In the genomic region with DNA sequence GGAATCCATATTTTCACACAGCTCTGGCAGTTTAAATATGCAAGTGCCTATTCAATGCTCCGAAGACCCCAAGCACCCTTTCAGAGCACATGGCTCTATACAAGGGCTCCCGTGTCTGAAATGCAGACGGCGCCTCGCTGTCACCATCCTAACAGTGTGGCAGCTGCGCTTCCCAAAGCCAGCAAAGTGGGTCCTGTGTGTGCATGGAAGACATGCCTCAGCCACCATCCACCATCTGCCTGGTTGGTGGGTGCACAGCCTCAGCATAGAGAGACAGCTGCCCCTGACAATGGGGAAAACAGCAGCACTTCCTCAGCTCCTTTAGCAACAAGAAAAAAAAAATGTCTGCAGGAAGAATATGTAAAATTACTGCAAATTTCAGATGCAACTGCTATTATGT, we compare ENCODE assay signal across 28 cellular contexts.
"Had no signal": no experiment of that assay in that cellular context is flagged by ENCODE, and none has a peak within 500 bp of the region (broad histone marks: within the 10 kb centered on the region; RNA-seq: fewer than 3 reads in every experiment).

No MANE protein-coding gene starts in this region.

- H3K4me2 ChIP-seq: hepatocyte, neural progenitor cell had no signal

- H3K4me1 ChIP-seq: foreskin keratinocyte, left lung, psoas muscle had no signal

- H3K4me3 ChIP-seq: hepatocyte, left lung, lung, neural progenitor cell, psoas muscle, thyroid gland had no signal

- H2AFZ ChIP-seq: hepatocyte, neural progenitor cell had no signal

- H3K4me3 Mint-ChIP-seq: activated CD4-positive, alpha-beta T cell treated with anti-CD3 and anti-CD28 coated beads for 36 hours; activated T-cell treated with anti-CD3 and anti-CD28 coated beads, Interleukin-2, amount 50 U/mL, for 24 hours; activated T-helper 17 cell treated with anti-CD3 and anti-CD28 coated beads, Interleukin-2, amount 50 U/mL, for 72 hours; immature natural killer cell; naive thymus-derived CD8-positive, alpha-beta T cell; neural progenitor cell; T-helper 2 cell treated with Interferon-gamma antibody and Interleukin-4, amounts not matched to agents 5 μg/mL and 100 μg/mL, for 36 hours had no signal

- DNase-seq: activated CD4-positive, alpha-beta T cell treated with anti-CD3 and anti-CD28 coated beads for 36 hours; activated CD4-positive, alpha-beta T cell treated with anti-CD3 and anti-CD28 coated beads, Interleukin-2, amount 50 U/mL, for 4 hours; activated CD8-positive, alpha-beta memory T cell treated with anti-CD3 and anti-CD28 coated beads for 24 hours; activated CD8-positive, alpha-beta memory T cell treated with anti-CD3 and anti-CD28 coated beads, Interleukin-2, amount 50 U/mL, for 4 hours; activated T-cell treated with anti-CD3 and anti-CD28 coated beads, Interleukin-2, amount 50 U/mL, for 24 hours; aorta; brain microvascular endothelial cell; caudate nucleus; dermis blood vessel endothelial cell; effector CD8-positive, alpha-beta T cell; foreskin keratinocyte; immature natural killer cell; kidney glomerular epithelial cell; naive thymus-derived CD8-positive, alpha-beta T cell; psoas muscle; right cardiac atrium; stimulated activated CD4-positive, alpha-beta T cell treated with anti-CD3 and anti-CD28 coated beads, Interleukin-12 subunit alpha, Interleukin-12 subunit beta, amount 100 ng/mL, for 4 hours; stimulated activated CD4-positive, alpha-beta T cell treated with anti-CD3 and anti-CD28 coated beads, Interleukin-4, amount 100 ng/mL, for 4 hours; stimulated activated naive CD8-positive, alpha-beta T cell treated with anti-CD3 and anti-CD28 coated beads, Interleukin-15, Interleukin-2, amounts not matched to agents 100 U/mL and 50 U/mL, for 24 hours; substantia nigra; thyroid gland had no signal

- H3K27me3 ChIP-seq: brain microvascular endothelial cell, hepatocyte, neural progenitor cell, thyroid gland had no signal

- ATAC-seq: activated CD4-positive, alpha-beta T cell treated with anti-CD3 and anti-CD28 coated beads for 36 hours; activated naive CD4-positive, alpha-beta T cell treated with anti-CD3 and anti-CD28 coated beads, Interleukin-2, amount 50 U/mL, for 72 hours; activated T-helper 17 cell treated with anti-CD3 and anti-CD28 coated beads, Interleukin-2, amount 50 U/mL, for 72 hours; foreskin keratinocyte; left lung; naive thymus-derived CD8-positive, alpha-beta T cell; psoas muscle; right cardiac atrium; stimulated activated naive CD8-positive, alpha-beta T cell treated with anti-CD3 and anti-CD28 coated beads, Interleukin-15, Interleukin-2, amounts not matched to agents 100 U/mL and 50 U/mL, for 24 hours had no signal

- H3K4me1 Mint-ChIP-seq: activated CD4-positive, alpha-beta T cell treated with anti-CD3 and anti-CD28 coated beads for 36 hours; activated T-helper 17 cell treated with anti-CD3 and anti-CD28 coated beads, Interleukin-2, amount 50 U/mL, for 72 hours; immature natural killer cell; naive thymus-derived CD8-positive, alpha-beta T cell had no signal

- H3K9me3 ChIP-seq: left lung, psoas muscle, thyroid gland had no signal

- H3K27ac ChIP-seq: brain microvascular endothelial cell, foreskin keratinocyte, hepatocyte, left lung, neural progenitor cell, psoas muscle, thyroid gland had no signal

- H3K9ac ChIP-seq: neural progenitor cell had no signal

- H3K36me3 Mint-ChIP-seq: activated naive CD4-positive, alpha-beta T cell treated with anti-CD3 and anti-CD28 coated beads, Interleukin-2, amount 50 U/mL, for 72 hours; immature natural killer cell; naive thymus-derived CD8-positive, alpha-beta T cell; neural progenitor cell had no signal

- H3K36me3 ChIP-seq: brain microvascular endothelial cell, left lung, neural progenitor cell, thyroid gland had no signal

- H3K9me3 Mint-ChIP-seq: activated naive CD4-positive, alpha-beta T cell treated with anti-CD3 and anti-CD28 coated beads, Interleukin-2, amount 50 U/mL, for 72 hours; activated T-cell treated with anti-CD3 and anti-CD28 coated beads, Interleukin-2, amount 50 U/mL, for 24 hours; activated T-helper 17 cell treated with anti-CD3 and anti-CD28 coated beads, Interleukin-2, amount 50 U/mL, for 72 hours; immature natural killer cell; naive thymus-derived CD8-positive, alpha-beta T cell; T-helper 2 cell treated with Interferon-gamma antibody and Interleukin-4, amounts not matched to agents 5 μg/mL and 100 μg/mL, for 36 hours had no signal

- H3K79me2 ChIP-seq: hepatocyte had no signal

- H3K27ac Mint-ChIP-seq: activated CD4-positive, alpha-beta T cell treated with anti-CD3 and anti-CD28 coated beads for 36 hours; activated naive CD4-positive, alpha-beta T cell treated with anti-CD3 and anti-CD28 coated beads, Interleukin-2, amount 50 U/mL, for 72 hours; activated T-cell treated with anti-CD3 and anti-CD28 coated beads, Interleukin-2, amount 50 U/mL, for 24 hours; activated T-helper 17 cell treated with anti-CD3 and anti-CD28 coated beads, Interleukin-2, amount 50 U/mL, for 72 hours; immature natural killer cell; naive thymus-derived CD8-positive, alpha-beta T cell; neural progenitor cell; T-helper 2 cell treated with Interferon-gamma antibody and Interleukin-4, amounts not matched to agents 5 μg/mL and 100 μg/mL, for 36 hours had no signal
